9 cellular contexts compared by ENCODE assay signal in genomic region chr6:35044771-35045275, GRCh38.
DNase-seq lines count a peak whose midpoint lies in the region; ATAC-seq and TF ChIP-seq lines count a peak whose summit lies in the region.
"Had no signal": no experiment of that assay in that cellular context is flagged by ENCODE, and none has a peak within 500 bp of the region (broad histone marks: within the 10 kb centered on the region; RNA-seq: fewer than 3 reads in every experiment).

No MANE protein-coding gene starts in this region.

- ATAC-seq in GM21526 (IDR thresholded peaks at IDR 0.05; ENCODE audit: low FRiP score, unreplicated experiment) = no peak
- no peak for ATAC-seq in HG03457 (IDR thresholded peaks at IDR 0.05; ENCODE audit: unreplicated experiment)

- no peak overlapping the region for H4K8ac ChIP-seq in neuronal stem cell (ENCODE audit: low read depth, low read length)

- H3K23ac ChIP-seq in neuronal stem cell (ENCODE audit: low read depth, low read length, poor library complexity) = no peak overlapping the region

- H3K9ac ChIP-seq in endodermal cell (ENCODE audit: extremely low read depth, low read length, poor library complexity, severe bottlenecking) = no peak overlapping the region
- H3K9ac ChIP-seq in neuronal stem cell (ENCODE audit: low read depth, low read length, poor library complexity) = no peak overlapping the region

- H3K18ac ChIP-seq in neuronal stem cell (ENCODE audit: low read length) = peak overlapping the region; percentile 54

- H3K9me3 ChIP-seq in endodermal cell (ENCODE audit: control insufficient read depth, low read length) = no peaks in the 10 kb centered on the region
- no peaks in the 10 kb centered on the region for H3K9me3 ChIP-seq in neuronal stem cell (replicated peaks in 1 of 2; ENCODE audit: control insufficient read depth in 2 of 2, insufficient read depth in 1 of 2, low read depth in 1 of 2, low read length in 2 of 2)
- no peaks in the 10 kb centered on the region for H3K9me3 ChIP-seq in HAP-1

- H3K36me3 Mint-ChIP-seq in endodermal cell (ENCODE audit: low read depth) = peaks cover 10% of the 10 kb centered on the region

- H3K4ac ChIP-seq in neuronal stem cell (ENCODE audit: low read length) = no peak overlapping the region

- no peak overlapping the region for H2BK120ac ChIP-seq in neuronal stem cell (ENCODE audit: low read depth, low read length)

- H3K79me1 ChIP-seq in neuronal stem cell (ENCODE audit: low read depth, low read length) = no peaks in the 10 kb centered on the region

- H3K4me1 Mint-ChIP-seq in endodermal cell = peaks cover 47% of the 10 kb centered on the region

- H3K27me3 Mint-ChIP-seq in endodermal cell (ENCODE audit: insufficient read depth) = no peaks in the 10 kb centered on the region
- H3K27me3 Mint-ChIP-seq: brain had no signal

- TF ChIP-seq CTCF in endodermal cell (conservative IDR thresholded peaks at IDR 0.05) = no peak

- H3K27me3 ChIP-seq in endodermal cell (ENCODE audit: control insufficient read depth, insufficient read depth, low read length, poor library complexity, severe bottlenecking) (no peaks in the 10 kb centered on the region), neuronal stem cell (ENCODE audit: control insufficient read depth in 3 of 3, insufficient read depth in 3 of 3, low read depth in 1 of 3, low read length in 3 of 3) (no peaks in the 10 kb centered on the region), HAP-1 (ENCODE audit: low read depth) (no peaks in the 10 kb centered on the region)

- H3K4me3 Mint-ChIP-seq in endodermal cell = no peak overlapping the region

- H2BK15ac ChIP-seq in neuronal stem cell (ENCODE audit: low read length) = no peak overlapping the region

- peak; percentile 79 for DNase-seq in DMS153 (lab: John Stamatoyannopoulos, UW)
- DNase-seq in NCI-H1694 treated with DMSO at 0.1 percent for 48 hours (lab: John Stamatoyannopoulos, UW) = peak; percentile 95
- DNase-seq in endodermal cell = peak; percentile 45
- no peak for DNase-seq in neuronal stem cell (ENCODE audit: low spot score)
- DNase-seq in activated CD8-positive, alpha-beta memory T cell treated with anti-CD3 and anti-CD28 coated beads, Interleukin-2, amount 50 U/mL, for 4 hours = no peak
- DNase-seq in HAP-1 (ENCODE audit: low spot score in 2 of 2) = no peak

- H3K27ac ChIP-seq in endodermal cell (ENCODE audit: low read depth, low read length) = peak overlapping the region; percentile 97
- peak overlapping the region; percentile 46 for H3K27ac ChIP-seq in neuronal stem cell (replicated peaks; ENCODE audit: low read length)

- in situ Hi-C loops in HAP-1 (cut with MboI; ENCODE audit: low sequenced_read_pairs) = no loop called here

- H2AFZ ChIP-seq in neuronal stem cell (ENCODE audit: low read length) = no peak overlapping the region

- no peaks in the 10 kb centered on the region for H3K36me3 ChIP-seq in endodermal cell (ENCODE audit: control insufficient read depth, insufficient read depth, low read length)
- H3K36me3 ChIP-seq in neuronal stem cell (replicated peaks in 1 of 2; ENCODE audit: control insufficient read depth in 2 of 2, insufficient read depth in 2 of 2, low read length in 2 of 2) = no peaks in the 10 kb centered on the region
- peaks cover under 1% of the 10 kb centered on the region; the same call in 1 of the 2 replicates for H3K36me3 ChIP-seq in HAP-1 (replicated peaks)

- H3K4me1 ChIP-seq in endodermal cell (ENCODE audit: control insufficient read depth, insufficient read depth, low read length) (peaks cover 12% of the 10 kb centered on the region), neuronal stem cell (ENCODE audit: control insufficient read depth in 2 of 2, insufficient read depth in 1 of 2, low read depth in 1 of 2, low read length in 2 of 2) (peaks cover 46 to 71% of the 10 kb centered on the region in 2 donors), HAP-1 (peaks cover 45% of the 10 kb centered on the region)

- H3K4me3 ChIP-seq in endodermal cell (ENCODE audit: low read length) = no peak overlapping the region
- no peak overlapping the region for H3K4me3 ChIP-seq in neuronal stem cell (ENCODE audit: low read length in 2 of 2)
- no peak overlapping the region for H3K4me3 ChIP-seq in HAP-1

- H2BK12ac ChIP-seq in neuronal stem cell (ENCODE audit: low read length) = no peak overlapping the region

- no peak overlapping the region for H2BK5ac ChIP-seq in neuronal stem cell (ENCODE audit: low read length)

- no peak overlapping the region for H3K14ac ChIP-seq in neuronal stem cell (ENCODE audit: low read length)

- H3K9me3 Mint-ChIP-seq in endodermal cell = no peaks in the 10 kb centered on the region
- H3K9me3 Mint-ChIP-seq: brain had no signal

- H3K4me2 ChIP-seq in neuronal stem cell (ENCODE audit: insufficient read depth, low read length, poor library complexity, severe bottlenecking) = no peak overlapping the region

- no peak overlapping the region for H4K91ac ChIP-seq in neuronal stem cell (ENCODE audit: low read depth, low read length, poor library complexity)

- H2AK5ac ChIP-seq in neuronal stem cell (ENCODE audit: low read depth, low read length) = no peak overlapping the region

- 23 to 77% methylated on average over 2 of the region's 2 CpGs for WGBS in endodermal cell (ENCODE audit: insufficient coverage in 1 of 2, insufficient read length in 1 of 2), 2 experiments
- no CpG with 5 or more reads among the region's 2 CpGs for WGBS in neuronal stem cell (ENCODE audit: extremely low coverage in 2 of 2, insufficient read length in 2 of 2, insufficient replicate concordance in 1 of 2), 2 donors

- peak overlapping the region; percentile 71 for H3K27ac Mint-ChIP-seq in endodermal cell

Comparison
In these comparisons a context has a peak if more than half of its experiments do, and no peak if none do; other contexts are left out.
1. DNase-seq: peak in DMS153 (single experiment), NCI-H1694 treated with DMSO at 0.1 percent for 48 hours (single experiment) and endodermal cell (single experiment); none in neuronal stem cell (single experiment), activated CD8-positive, alpha-beta memory T cell treated with anti-CD3 and anti-CD28 coated beads, Interleukin-2, amount 50 U/mL, for 4 hours (single experiment) and HAP-1 (0 of 2).